19 cellular contexts compared by ENCODE assay signal in the genomic region with DNA sequence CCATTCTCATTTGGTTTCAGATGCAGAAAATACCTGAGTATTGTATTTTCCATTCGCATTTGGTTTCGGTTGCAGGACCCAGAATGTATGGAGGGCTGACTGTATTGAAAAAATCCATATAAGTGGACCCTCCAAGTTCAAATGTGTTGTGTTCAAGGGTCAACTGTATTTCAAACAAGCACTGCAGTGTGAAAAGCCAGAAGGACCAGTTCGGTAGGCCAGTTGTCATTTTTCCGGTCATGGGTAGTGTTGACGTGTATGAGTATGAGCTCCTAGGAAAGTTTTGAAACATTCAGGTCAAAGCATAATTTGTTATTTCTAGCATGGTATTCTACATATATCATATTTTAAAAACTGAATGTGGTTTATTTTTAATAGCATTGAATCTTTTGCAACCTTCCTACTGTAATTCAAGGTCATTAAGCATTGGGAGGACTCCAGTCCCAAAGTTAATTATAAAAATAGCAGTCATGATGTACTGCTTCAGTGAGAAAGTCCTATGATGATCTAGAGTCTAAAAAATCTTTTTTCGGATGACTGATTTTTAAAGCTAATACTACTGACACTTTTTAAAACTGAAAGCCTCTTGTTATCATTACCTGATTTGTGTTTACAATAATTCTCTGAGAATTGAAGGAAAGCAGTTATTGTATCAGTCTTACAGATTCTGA.
"Had no signal": no experiment of that assay in that cellular context is flagged by ENCODE, and none has a peak within 500 bp of the region (broad histone marks: within the 10 kb centered on the region; RNA-seq: fewer than 3 reads in every experiment).

No MANE protein-coding gene starts in this region.

- H3K27ac ChIP-seq: gastrocnemius medialis, ovary, spleen, testis, upper lobe of right lung had no signal

- H3K4me3 ChIP-seq: gastrocnemius medialis, mucosa of descending colon, ovary, spleen, testis, upper lobe of right lung had no signal

- H3K27me3 ChIP-seq: gastrocnemius medialis, ovary, spleen, testis, upper lobe of right lung had no signal

- DNase-seq: activated CD4-positive, alpha-beta T cell treated with anti-CD3 and anti-CD28 coated beads, Interleukin-2, amount 50 U/mL, for 4 hours; activated effector memory CD4-positive, alpha-beta T cell treated with anti-CD3 and anti-CD28 coated beads, Interleukin-2, amount 50 U/mL, for 16 hours; activated naive CD4-positive, alpha-beta T cell treated with anti-CD3 and anti-CD28 coated beads, Interleukin-2, amount 50 U/mL, for 16 hours; activated T-cell treated with anti-CD3 and anti-CD28 coated beads, Interleukin-2, amount 50 U/mL, for 72 hours; aorta; cortex of kidney; gastrocnemius medialis; head of caudate nucleus; immature natural killer cell; mucosa of descending colon; naive thymus-derived CD4-positive, alpha-beta T cell; ovary; spleen; stimulated activated CD4-positive, alpha-beta T cell treated with anti-CD3 and anti-CD28 coated beads, Interleukin-4, amount 100 ng/mL, for 4 hours; SW 1271; testis; upper lobe of right lung had no signal

- ATAC-seq: activated T-cell treated with anti-CD3 and anti-CD28 coated beads, Interleukin-2, amount 50 U/mL, for 72 hours; esophagus mucosa; gastrocnemius medialis; mucosa of descending colon; naive thymus-derived CD4-positive, alpha-beta T cell; stimulated activated memory B cell treated with anti-CD40 and anti-IgM and Interleukin-4, amounts not matched to agents 10 μg/mL and 1 μg/mL and 100 μg/mL, for 72 hours; upper lobe of right lung had no signal

- H3K4me1 ChIP-seq: gastrocnemius medialis, spleen, testis, upper lobe of right lung had no signal

- H3K9me3 ChIP-seq: gastrocnemius medialis, mucosa of descending colon, ovary, spleen, testis, upper lobe of right lung had no signal

- H3K36me3 ChIP-seq: gastrocnemius medialis, ovary, spleen, upper lobe of right lung had no signal
